Comparison of ENCODE assay signal across 10 cellular contexts in genomic region chr11:111729441-111729840, GRCh38. TPM values are rescaled to one million over a fixed set of nuclear protein-coding genes. Genes with fewer than 3 reads are reported as not detected.
DNase-seq lines count a peak whose midpoint lies in the region; ATAC-seq and TF ChIP-seq lines count a peak whose summit lies in the region.
"Had no signal": no experiment of that assay in that cellular context is flagged by ENCODE, and none has a peak within 500 bp of the region (broad histone marks: within the 10 kb centered on the region; RNA-seq: fewer than 3 reads in every experiment).

No MANE protein-coding gene starts in this region.

- H3K4me1 ChIP-seq in Peyer's patch, result peaks cover 0 to 44% (median 0%) of the 10 kb centered on the region in 4 donors
- H3K4me1 ChIP-seq in hepatocyte (ENCODE audit: insufficient read depth), result peaks cover 25% of the 10 kb centered on the region
- H3K4me1 ChIP-seq in gastrocnemius medialis, result peaks cover 69 to 72% of the 10 kb centered on the region in 2 donors

- no peaks in the 10 kb centered on the region for H3K9me2 ChIP-seq in hepatocyte (replicated peaks; ENCODE audit: insufficient read depth)

- TF ChIP-seq CTCF in Peyer's patch (IDR thresholded peaks at IDR 0.05) (no peak), hepatocyte (IDR thresholded peaks at IDR 0.05; ENCODE audit: poor library complexity) (no peak), gastrocnemius medialis (IDR thresholded peaks at IDR 0.05 in 4 of 5, conservative IDR thresholded peaks at IDR 0.05 in 1 of 5) (no peak)

- TF ChIP-seq POLR2A in Peyer's patch (IDR thresholded peaks at IDR 0.05) (no peak), gastrocnemius medialis (IDR thresholded peaks at IDR 0.05) (no peak)

- in situ Hi-C loops in gastrocnemius medialis (cut with MboI; ENCODE audit: low sequenced_read_pairs in 4 of 4), result no loop called here

- no peaks in the 10 kb centered on the region for H3K79me2 ChIP-seq in hepatocyte

- H3K36me3 Mint-ChIP-seq in immature natural killer cell, result peaks cover 0 to 11% (median 4%) of the 10 kb centered on the region in 3 donors

- no peaks in the 10 kb centered on the region for H4K20me1 ChIP-seq in hepatocyte (ENCODE audit: insufficient read depth, poor library complexity, severe bottlenecking)

- no peak for ATAC-seq in gastrocnemius medialis
- no peak for ATAC-seq in HG02981 (IDR thresholded peaks at IDR 0.05; ENCODE audit: unreplicated experiment)
- no peak for ATAC-seq in GM19395 (IDR thresholded peaks at IDR 0.05; ENCODE audit: unreplicated experiment)

- no peak overlapping the region for H3K4me3 Mint-ChIP-seq in immature natural killer cell

- H2AFZ ChIP-seq in hepatocyte, result no peak overlapping the region

- no peak overlapping the region for H3K4me3 ChIP-seq in Peyer's patch
- no peak overlapping the region for H3K4me3 ChIP-seq in hepatocyte
- peak overlapping the region in 1 of 4 donors; percentile 20 for H3K4me3 ChIP-seq in gastrocnemius medialis

- H3K27ac ChIP-seq in Peyer's patch, result peak overlapping the region in 3 of 4 donors; percentile 0 to 31 (median 19)
- peak overlapping the region; percentile 18 for H3K27ac ChIP-seq in hepatocyte
- H3K27ac ChIP-seq in gastrocnemius medialis, result peak overlapping the region; percentile 85 to 97 (median 96)

- DNase-seq in NCI-H1105 treated with DMSO at 0.1 percent for 48 hours (lab: John Stamatoyannopoulos, UW) (peak; percentile 28), Peyer's patch (no peak), hepatocyte (ENCODE audit: low spot score) (no peak), gastrocnemius medialis (no peak), immature natural killer cell (no peak), kidney tubule cell (ENCODE audit: low spot score) (no peak)
- DNase-seq: kidney glomerular epithelial cell, trophoblast cell had no signal

- no peaks in the 10 kb centered on the region for H3K9me3 Mint-ChIP-seq in immature natural killer cell

- WGBS in hepatocyte (ENCODE audit: low lambda C conversion rate, missing lambda C conversion rate), result 74% methylated on average over 6 of the region's 6 CpGs

- no peak overlapping the region for H3K4me2 ChIP-seq in hepatocyte

- H3K27me3 Mint-ChIP-seq in immature natural killer cell (ENCODE audit: low read depth in 3 of 3), result peaks cover 0 to 4% (median 3%) of the 10 kb centered on the region in 3 donors

- H3K27me3 ChIP-seq in Peyer's patch, result no peaks in the 10 kb centered on the region
- H3K27me3 ChIP-seq in hepatocyte, result no peaks in the 10 kb centered on the region
- H3K27me3 ChIP-seq in gastrocnemius medialis, result no peaks in the 10 kb centered on the region

- H3K9me3 ChIP-seq in Peyer's patch (no peaks in the 10 kb centered on the region), hepatocyte (ENCODE audit: low read depth) (no peaks in the 10 kb centered on the region), gastrocnemius medialis (no peaks in the 10 kb centered on the region)

- intact Hi-C loops in gastrocnemius medialis (cut with DNase I; ENCODE audit: low total_unique reads), result no loop called here

- H3K36me3 ChIP-seq in Peyer's patch, result peaks cover 0 to 35% (median 0%) of the 10 kb centered on the region in 3 donors
- H3K36me3 ChIP-seq in hepatocyte (replicated peaks; ENCODE audit: insufficient read depth, low read depth), result no peaks in the 10 kb centered on the region
- H3K36me3 ChIP-seq in gastrocnemius medialis, result peaks cover 0 to 21% of the 10 kb centered on the region in 2 donors

- H3K27ac Mint-ChIP-seq in immature natural killer cell, result no peak overlapping the region

- H3K4me1 Mint-ChIP-seq in immature natural killer cell, result no peaks in the 10 kb centered on the region

RNA-seq across cellular contexts. Expression of gene PPP2R1B, which starts 36.7 kb away (rescaled TPM):
- 10 to 100 TPM; 25.6 to 51.8 (median 41.7) TPM for total RNA-seq in Peyer's patch
- total RNA-seq in hepatocyte, result 41.0 and 43.5 TPM in 2 replicates
- 22.7 and 25.3 TPM in 2 replicates for polyA plus RNA-seq in hepatocyte
- total RNA-seq in gastrocnemius medialis, result 10 to 100 TPM in 2 of 4 donors, 1 to 10 TPM in 2; 7.3 to 16.0 (median 9.4) TPM
- polyA plus RNA-seq in immature natural killer cell, result 10 to 100 TPM; 12.0 to 20.3 (median 13.4) TPM

Comparison
In these comparisons a context has a peak if more than half of its experiments do, and no peak if none do; other contexts are left out.
1. H3K27ac ChIP-seq: peak in every context shown above with its lines; median percentile 96 in gastrocnemius medialis; 19 in Peyer's patch; 18 in hepatocyte.